ENCODE assay signal across 20 cellular contexts in genomic region chr18:6437937-6438818, GRCh38. TPM values are rescaled to one million over a fixed set of nuclear protein-coding genes. Genes with fewer than 3 reads are reported as not detected.
"Had no signal": no experiment of that assay in that cellular context is flagged by ENCODE, and none has a peak within 500 bp of the region (broad histone marks: within the 10 kb centered on the region; RNA-seq: fewer than 3 reads in every experiment).

No MANE protein-coding gene starts in this region.

- H3K36me3 Mint-ChIP-seq: memory B cell; mesothelial cell of epicardium; natural killer cell treated with Interleukin-12 subunit alpha and Interleukin-12 subunit beta and Interleukin-15 and Interleukin-18, amount 100 ng/mL, for 72 hours had no signal

- H3K4me1 ChIP-seq: colonic mucosa, esophagus squamous epithelium, left ventricle myocardium inferior, lower lobe of right lung, right atrium auricular region, sigmoid colon had no signal

- H3K27me3 Mint-ChIP-seq: memory B cell had no signal

- DNase-seq: colonic mucosa; dermis blood vessel endothelial cell; esophagus squamous epithelium; foreskin fibroblast; kidney; left cardiac atrium; left ventricle myocardium inferior; lower lobe of right lung; occipital lobe; posterior cingulate gyrus; sigmoid colon; stimulated activated CD4-positive, alpha-beta T cell treated with anti-CD3 and anti-CD28 coated beads, Interleukin-12 subunit alpha, Interleukin-12 subunit beta, amount 100 ng/mL, for 4 hours; stimulated activated CD4-positive, alpha-beta T cell treated with anti-CD3 and anti-CD28 coated beads, Interleukin-2, amount 100 ng/mL, for 48 hours; stimulated activated naive CD4-positive, alpha-beta T cell treated with Interleukin-2 at 50 U/mL for 16 hours had no signal

- H3K4me3 ChIP-seq: colonic mucosa, esophagus squamous epithelium, left ventricle myocardium inferior, lower lobe of right lung, right atrium auricular region, sigmoid colon, skin epidermis had no signal

- H3K4me3 Mint-ChIP-seq: memory B cell; mesothelial cell of epicardium; natural killer cell treated with Interleukin-12 subunit alpha and Interleukin-12 subunit beta and Interleukin-15 and Interleukin-18, amount 100 ng/mL, for 72 hours had no signal

- H3K36me3 ChIP-seq: colonic mucosa, esophagus squamous epithelium, left ventricle myocardium inferior, lower lobe of right lung, right atrium auricular region, sigmoid colon had no signal

- H3K27ac Mint-ChIP-seq: memory B cell; mesothelial cell of epicardium; natural killer cell treated with Interleukin-12 subunit alpha and Interleukin-12 subunit beta and Interleukin-15 and Interleukin-18, amount 100 ng/mL, for 72 hours had no signal

- H3K9me3 ChIP-seq: colonic mucosa, esophagus squamous epithelium, left ventricle myocardium inferior, lower lobe of right lung, right atrium auricular region, sigmoid colon had no signal

- H3K27me3 ChIP-seq: colonic mucosa, right atrium auricular region, sigmoid colon had no signal

- ATAC-seq: left cardiac atrium; lower lobe of right lung; natural killer cell treated with Interleukin-12 subunit alpha and Interleukin-12 subunit beta and Interleukin-15 and Interleukin-18, amount 100 ng/mL, for 72 hours had no signal

- H3K4me1 Mint-ChIP-seq: memory B cell had no signal

- H3K27ac ChIP-seq: colonic mucosa, esophagus squamous epithelium, left ventricle myocardium inferior, lower lobe of right lung, right atrium auricular region, sigmoid colon, skin epidermis had no signal

- H3K9me3 Mint-ChIP-seq: mesothelial cell of epicardium; natural killer cell treated with Interleukin-12 subunit alpha and Interleukin-12 subunit beta and Interleukin-15 and Interleukin-18, amount 100 ng/mL, for 72 hours had no signal

RNA-seq across cellular contexts. Expression of gene L3MBTL4, which starts 23.5 kb away (rescaled TPM):
- total RNA-seq: myocyte had no signal
